Comparison of ENCODE assay signal across 15 cellular contexts in the genomic region with DNA sequence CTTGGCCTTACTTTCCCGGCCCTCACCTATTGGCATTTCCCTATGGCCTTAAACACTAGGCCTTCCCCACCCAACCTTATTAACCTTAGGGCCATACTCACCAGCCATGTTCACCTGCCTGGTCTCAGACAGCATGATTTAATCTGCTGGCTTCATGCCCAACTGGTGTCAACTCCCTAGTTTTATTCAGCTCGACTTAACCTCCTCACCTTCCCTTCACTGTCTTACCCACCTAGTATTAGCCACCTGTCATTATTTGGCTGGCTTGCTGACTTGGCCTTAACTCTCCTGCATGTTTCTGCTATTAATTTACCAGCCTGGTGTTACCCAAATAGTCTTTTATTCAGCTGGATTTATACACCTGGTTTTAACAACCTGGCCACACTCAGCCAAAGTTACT.
DNase-seq lines count a peak whose midpoint lies in the region; ATAC-seq and TF ChIP-seq lines count a peak whose summit lies in the region.
"Had no signal": no experiment of that assay in that cellular context is flagged by ENCODE, and none has a peak within 500 bp of the region (broad histone marks: within the 10 kb centered on the region; RNA-seq: fewer than 3 reads in every experiment).

No MANE protein-coding gene starts in this region.

- no peaks in the 10 kb centered on the region for H3K36me3 Mint-ChIP-seq in type B pancreatic cell
- H3K36me3 Mint-ChIP-seq: CD4-positive, CD25-positive, alpha-beta regulatory T cell had no signal

- TF ChIP-seq CTCF in type B pancreatic cell (conservative IDR thresholded peaks at IDR 0.05) (no peak), GM20000 (IDR thresholded peaks at IDR 0.05; ENCODE audit: extremely low read depth, missing control alignments) (no peak)

- H3K27me3 Mint-ChIP-seq in type B pancreatic cell: no peaks in the 10 kb centered on the region
- H3K27me3 Mint-ChIP-seq: CD4-positive, CD25-positive, alpha-beta regulatory T cell had no signal

- no peaks in the 10 kb centered on the region for H3K4me1 Mint-ChIP-seq in type B pancreatic cell (ENCODE audit: unreplicated experiment)
- H3K4me1 Mint-ChIP-seq: CD4-positive, CD25-positive, alpha-beta regulatory T cell had no signal

- H3K9me3 Mint-ChIP-seq in type B pancreatic cell: peaks cover 14% of the 10 kb centered on the region

- no peak overlapping the region for H3K27ac Mint-ChIP-seq in type B pancreatic cell
- H3K27ac Mint-ChIP-seq: CD4-positive, CD25-positive, alpha-beta regulatory T cell had no signal

- ATAC-seq in HG03135 (IDR thresholded peaks at IDR 0.05; ENCODE audit: unreplicated experiment): no peak
- ATAC-seq: HepG2 had no signal

- DNase-seq in SHP77 treated with DMSO at 0.1 percent for 48 hours (lab: John Stamatoyannopoulos, UW) (peak; percentile 3), SHP77 (lab: John Stamatoyannopoulos, UW) (no peak), NCI-H2029 (lab: John Stamatoyannopoulos, UW) (peak; percentile 5), RPMI8226 (peak; percentile 94), type B pancreatic cell (ENCODE audit: extremely low spot score, unreplicated experiment) (peak; percentile 15), GM20000 (ENCODE audit: low spot score) (no peak)
- DNase-seq in effector CD4-positive, alpha-beta T cell: no peak
- DNase-seq: ACHN; Calu3; CD4-positive, CD25-positive, alpha-beta regulatory T cell; DMS 273 treated with DMSO at 0.1 percent for 48 hours; DMS79 treated with DMSO at 0.1 percent for 48 hours; EL had no signal

- no peak overlapping the region for H3K4me3 Mint-ChIP-seq in type B pancreatic cell
- H3K4me3 Mint-ChIP-seq: CD4-positive, CD25-positive, alpha-beta regulatory T cell had no signal

Comparison
In these comparisons a context has a peak if more than half of its experiments do, and no peak if none do; other contexts are left out.
1. DNase-seq: peak in SHP77 treated with DMSO at 0.1 percent for 48 hours (single experiment), NCI-H2029 (single experiment), RPMI8226 (single experiment) and type B pancreatic cell (single experiment); none in SHP77 (0 of 2), effector CD4-positive, alpha-beta T cell (single experiment) and GM20000 (single experiment).